3 cellular contexts compared by ENCODE assay signal in the genomic region with DNA sequence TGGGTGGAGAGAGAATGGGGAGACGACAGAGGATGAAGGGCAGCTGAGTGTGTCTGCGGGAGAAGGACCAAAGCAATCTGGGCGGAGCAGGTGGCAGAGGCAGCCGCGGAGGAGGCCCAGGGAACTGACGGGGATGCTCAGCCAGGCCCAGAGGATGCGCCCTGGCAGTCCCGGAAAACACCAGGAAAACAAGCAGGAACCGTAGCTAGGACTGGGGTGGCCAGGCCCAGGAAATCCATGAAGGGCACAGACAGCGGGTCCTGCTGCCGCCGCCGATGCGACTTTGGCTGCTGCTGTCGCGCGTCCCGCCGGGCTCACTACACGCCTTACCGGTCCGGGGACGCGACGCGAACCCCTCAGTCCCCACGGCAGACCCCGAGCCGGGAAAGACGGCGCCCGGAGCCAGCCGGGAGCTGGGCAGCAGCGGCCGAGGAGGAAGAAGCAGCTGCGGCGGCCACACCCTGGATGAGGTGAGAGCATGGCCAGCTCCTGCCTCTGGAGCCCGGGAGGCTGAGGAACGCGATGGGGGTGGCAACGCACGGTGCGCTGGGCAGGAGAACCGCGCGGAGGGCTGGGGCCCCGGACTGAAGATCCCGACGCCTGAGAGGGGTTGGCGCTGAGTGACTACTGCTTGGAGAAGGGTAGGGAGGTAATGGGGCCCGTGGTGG. TPM values are rescaled to one million over a fixed set of nuclear protein-coding genes. Genes with fewer than 3 reads are reported as not detected.
"Had no signal": no experiment of that assay in that cellular context is flagged by ENCODE, and none has a peak within 500 bp of the region (broad histone marks: within the 10 kb centered on the region; RNA-seq: fewer than 3 reads in every experiment).

No MANE protein-coding gene starts in this region.

RNA-seq across cellular contexts. Expression of a gene that starts 59.8 kb away (rescaled TPM):
- total RNA-seq: mesothelial cell of epicardium, ureter had no signal
- polyA plus RNA-seq: cardiac muscle cell had no signal
